In the genomic region with DNA sequence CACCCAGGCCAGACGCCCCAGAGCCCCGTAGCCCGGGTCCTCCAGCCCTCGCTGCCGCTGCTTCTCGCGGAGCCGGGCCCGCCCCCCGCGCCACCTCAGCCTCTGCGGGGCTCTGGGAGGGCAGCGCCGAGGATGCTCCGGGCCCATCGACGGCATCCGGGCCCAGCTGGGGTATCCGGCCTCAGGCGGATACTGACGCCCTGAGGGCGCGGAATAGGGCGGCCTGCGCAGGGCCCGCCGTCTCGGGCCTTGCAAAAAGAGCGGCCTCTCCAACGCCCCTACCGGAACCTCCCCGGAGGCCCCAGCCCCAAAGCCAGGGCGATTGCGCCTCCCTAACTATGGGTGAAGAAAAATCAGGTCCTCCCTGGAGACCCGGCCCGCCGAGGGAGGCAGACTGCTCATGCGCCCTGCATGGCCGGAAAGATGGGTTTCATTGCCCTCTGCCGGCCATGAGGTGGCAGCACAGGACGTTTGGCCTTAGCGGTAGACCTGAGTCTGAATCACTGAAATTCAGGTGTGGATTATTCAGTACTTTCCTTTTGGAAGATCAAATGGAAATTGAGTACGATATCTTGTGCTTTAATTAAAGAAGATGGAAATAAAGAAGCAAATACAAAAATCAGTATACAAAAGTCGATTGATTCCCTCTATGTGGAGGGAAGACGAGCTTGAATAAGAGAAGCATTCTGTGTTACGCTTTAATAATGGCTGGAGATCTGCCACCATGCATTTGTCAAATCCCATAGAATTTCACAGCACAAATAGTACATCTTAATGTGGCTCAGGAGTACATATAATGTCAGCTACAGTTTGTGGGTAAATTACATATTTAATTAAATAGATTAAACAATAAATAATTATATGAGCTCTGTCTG, we compare ENCODE assay signal across 8 cellular contexts. TPM values are rescaled to one million over a fixed set of nuclear protein-coding genes. Genes with fewer than 3 reads are reported as not detected.
DNase-seq lines count a peak whose midpoint lies in the region; ATAC-seq and TF ChIP-seq lines count a peak whose summit lies in the region.
"Not testable (repeated sequence)": the region's sequence is repeated elsewhere in the genome, so short reads cannot be mapped to it uniquely, and the experiment has no call there.

No MANE protein-coding gene starts in this region.

- peak; percentile 69 for TF ChIP-seq CTCF in PC-3 (conservative IDR thresholded peaks at IDR 0.05; ENCODE audit: low read depth, low read length)
- TF ChIP-seq CTCF in thoracic aorta (IDR thresholded peaks at IDR 0.05) = peak; percentile 81

- H3K27me3 Mint-ChIP-seq in immature natural killer cell (ENCODE audit: low read depth in 3 of 3) = not testable (repeated sequence)

- POLR2A ChIA-PET in PC-3 (lab: Charles Lee; ENCODE audit: unreplicated experiment) = not testable (repeated sequence)

- CTCF ChIA-PET in PC-3 (lab: Charles Lee) = not testable (repeated sequence)

- peak overlapping the region; percentile 81 for H3K9ac ChIP-seq in PC-3 (ENCODE audit: low read length)

- not testable (repeated sequence) for H3K9me3 ChIP-seq in PC-3 (ENCODE audit: low read length); thoracic aorta

- intact Hi-C loops in PC-3 (cut with micrococcal nuclease) = loop anchor here (2.0 kb wide), 1 partner anchor 21 kb away; no protein-coding TSS in a partner anchor

- peak overlapping the region; percentile 97 for H2AFZ ChIP-seq in PC-3 (ENCODE audit: low read length)

- BruUV-seq in PC-3 (replicated peaks; lab: Mats Ljungman, UMichigan) = not testable (repeated sequence)

- not testable (repeated sequence) for H3F3A ChIP-seq in PC-3 (ENCODE audit: low read length, unreplicated experiment)

- peak overlapping the region; percentile 83 to 92 (median 90) for H3K4me3 Mint-ChIP-seq in immature natural killer cell

- not testable (repeated sequence) for H3K9me2 ChIP-seq in PC-3 (replicated peaks; ENCODE audit: low read length)

- DNase-seq in EH (ENCODE audit: low read depth) = peak; percentile 80
- peak; percentile 42 for DNase-seq in LHCN-M2 (ENCODE audit: low read depth)
- peak; percentile 84 for DNase-seq in PC-3
- peak; percentile 52 to 59 (median 52) for DNase-seq in activated CD8-positive, alpha-beta memory T cell treated with anti-CD3 and anti-CD28 coated beads for 48 hours (ENCODE audit: low read depth in 2 of 3, low spot score in 2 of 3)
- DNase-seq in dedifferentiated amniotic fluid mesenchymal stem cell (ENCODE audit: extremely low spot score) = peak; percentile 69
- peak; percentile 79 to 84 (median 81) for DNase-seq in immature natural killer cell
- DNase-seq in renal cortical epithelial cell (ENCODE audit: low read depth) = peak; percentile 57
- DNase-seq in thoracic aorta (ENCODE audit: low spot score) = peak; percentile 25

- not testable (repeated sequence) for H3K4me1 ChIP-seq in PC-3 (ENCODE audit: insufficient read depth, low read length); thoracic aorta (ENCODE audit: control insufficient read depth in 1 of 2, low read depth in 2 of 2)

- peaks cover 9 to 14% of the 10 kb centered on the region in 2 donors for H3K4me1 Mint-ChIP-seq in immature natural killer cell

- H3K79me2 ChIP-seq in PC-3 (ENCODE audit: low read length) = not testable (repeated sequence)

- not testable (repeated sequence) for H4K20me1 ChIP-seq in PC-3 (ENCODE audit: low read length)

- H3K27ac Mint-ChIP-seq in immature natural killer cell = peak overlapping the region; percentile 75 to 94 (median 85)

- not testable (repeated sequence) for H3K9me3 Mint-ChIP-seq in immature natural killer cell

- H3K27me3 ChIP-seq in PC-3 (ENCODE audit: low read length); thoracic aorta (replicated peaks; ENCODE audit: insufficient read depth): not testable (repeated sequence)

- H3K36me3 ChIP-seq in PC-3 (ENCODE audit: low read depth, low read length); thoracic aorta: not testable (repeated sequence)

- not testable (repeated sequence) for H3K27ac ChIP-seq in PC-3 (ENCODE audit: low read length)
- peak overlapping the region; percentile 47 to 56 for H3K27ac ChIP-seq in thoracic aorta

- peak; percentile 59 for ATAC-seq in PC-3
- not testable (repeated sequence) for ATAC-seq in thoracic aorta (ENCODE audit: insufficient number of reproducible peaks, low FRiP score, low read depth)

- H3K4me3 ChIP-seq in PC-3 (ENCODE audit: low read length) (peak overlapping the region; percentile 76), thoracic aorta (peak overlapping the region; percentile 67)

- peak overlapping the region; percentile 87 for H3K4me2 ChIP-seq in PC-3 (ENCODE audit: low read length)

- not testable (repeated sequence) for H3K36me3 Mint-ChIP-seq in immature natural killer cell

RNA-seq across cellular contexts. Expression of gene DEFB108B, which starts 19.3 kb away (rescaled TPM):
- total RNA-seq in LHCN-M2 (2014; rRNA removed) (not detected in 2 replicates), PC-3 (2014; rRNA removed) (not detected in 2 replicates), renal cortical epithelial cell (not detected in 2 replicates), thoracic aorta (not detected)
- polyA plus RNA-seq in LHCN-M2 (2012) = not detected
- polyA plus RNA-seq in immature natural killer cell = not detected

Comparison
In these comparisons a context has a peak if more than half of its experiments do, and no peak if none do; other contexts are left out.
1. DNase-seq: peak in every context shown above with its lines; median percentile 84 in PC-3; 81 in immature natural killer cell; 80 in EH; 69 in dedifferentiated amniotic fluid mesenchymal stem cell; 57 in renal cortical epithelial cell; 52 in activated CD8-positive, alpha-beta memory T cell treated with anti-CD3 and anti-CD28 coated beads for 48 hours; 42 in LHCN-M2; 25 in thoracic aorta.